ENCODE assay signal across 1 cellular context in the genomic region with DNA sequence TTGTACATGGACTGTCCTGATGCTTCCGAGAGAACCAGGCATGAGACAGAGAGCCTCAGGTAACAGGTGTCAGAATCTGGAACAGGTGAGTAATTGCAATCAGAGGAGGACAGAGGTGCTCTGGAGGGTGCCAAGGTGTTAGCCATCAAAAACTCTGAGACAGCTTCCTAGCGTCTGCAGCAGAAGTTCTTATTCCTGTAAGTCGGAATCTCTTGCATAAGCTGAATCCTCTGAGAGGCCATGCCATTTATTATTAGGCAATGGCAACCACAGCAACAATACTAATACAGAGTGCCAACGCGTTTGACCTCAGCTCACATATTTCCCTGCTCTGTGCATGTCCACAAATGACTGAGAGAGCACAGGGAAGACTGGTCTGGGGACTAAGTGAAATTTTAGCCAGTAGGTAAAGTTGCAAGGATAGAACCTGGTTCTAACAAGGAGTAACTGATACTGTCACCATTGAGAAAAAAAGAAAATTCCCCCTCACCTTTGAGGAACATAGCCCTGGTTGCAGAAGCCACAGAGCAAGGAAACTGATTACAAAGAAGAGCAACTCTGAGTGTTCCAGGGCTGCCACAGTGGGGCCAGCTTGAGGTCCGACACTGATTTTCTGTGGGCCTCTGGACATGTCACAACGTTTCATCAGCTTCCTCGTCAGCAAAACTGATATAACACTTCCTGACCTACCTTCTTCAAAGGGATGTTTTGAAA.
TF ChIP-seq lines count a peak whose summit lies in the region.

No MANE protein-coding gene starts in this region.

TF ChIP-seq in HEK293, 187 proteins besides CTCF, POLR2A, EP300 and RAD21 (continued from another document):
- TF ChIP-seq PBX3 (CRISPR knock-in tag; IDR thresholded peaks at IDR 0.05) (no peak), KLF7 (tag by site-specific recombination; IDR thresholded peaks at IDR 0.05; ENCODE audit: borderline replicate concordance) (no peak), SCRT2 (tag by site-specific recombination; IDR thresholded peaks at IDR 0.05) (peak; percentile 74)
